16 cellular contexts compared by ENCODE assay signal in the genomic region with DNA sequence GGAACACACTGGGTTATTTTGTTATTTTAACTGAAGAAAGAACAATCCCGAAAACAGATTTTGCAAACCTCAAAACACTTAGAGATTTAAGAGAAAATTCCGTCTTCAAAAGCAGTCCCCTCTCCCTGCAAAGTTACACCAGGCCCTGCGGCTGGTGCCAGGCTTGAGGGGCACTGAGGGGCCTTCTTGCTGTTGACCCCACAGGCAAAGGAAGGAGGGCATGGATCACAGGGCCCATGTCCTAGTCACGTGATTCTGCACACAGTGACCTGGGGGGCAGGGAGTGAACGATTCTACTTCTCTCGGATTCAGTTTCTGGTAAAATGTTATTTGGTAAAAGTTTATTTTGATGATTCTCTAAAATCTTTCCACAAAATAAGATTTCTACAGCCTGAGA. TPM values are rescaled to one million over a fixed set of nuclear protein-coding genes. Genes with fewer than 3 reads are reported as not detected.
DNase-seq lines count a peak whose midpoint lies in the region; ATAC-seq and TF ChIP-seq lines count a peak whose summit lies in the region.
"Had no signal": no experiment of that assay in that cellular context is flagged by ENCODE, and none has a peak within 500 bp of the region (broad histone marks: within the 10 kb centered on the region; RNA-seq: fewer than 3 reads in every experiment).

No MANE protein-coding gene starts in this region.

- H3K27ac Mint-ChIP-seq in activated naive CD8-positive, alpha-beta T cell treated with anti-CD3 and anti-CD28 coated beads, Interleukin-2, amount 10 ng/mL, durations not matched to agents 7 days and 5 days = peak overlapping the region; percentile 16
- H3K27ac Mint-ChIP-seq in activated naive CD8-positive, alpha-beta T cell treated with anti-CD3 and anti-CD28 coated beads, Interleukin-2, amount 50 U/mL, for 24 hours = no peak overlapping the region
- H3K27ac Mint-ChIP-seq in naive thymus-derived CD4-positive, alpha-beta T cell = peak overlapping the region in 6 of 9 donors; percentile 71 to 97 (median 89)
- H3K27ac Mint-ChIP-seq: activated CD4-positive, alpha-beta T cell treated with anti-CD3 and anti-CD28 coated beads for 36 hours; activated T-cell treated with anti-CD3 and anti-CD28 coated beads, Interleukin-2, amount 50 U/mL, for 72 hours had no signal

- DNase-seq in activated naive CD8-positive, alpha-beta T cell treated with anti-CD3 and anti-CD28 coated beads, Interleukin-2, amount 10 ng/mL, durations not matched to agents 7 days and 5 days = no peak
- DNase-seq in activated naive CD8-positive, alpha-beta T cell treated with anti-CD3 and anti-CD28 coated beads, Interleukin-2, amount 50 U/mL, for 24 hours = no peak
- DNase-seq in naive thymus-derived CD4-positive, alpha-beta T cell = no peak
- DNase-seq in upper lobe of right lung = no peak
- DNase-seq in midbrain (lab: John Stamatoyannopoulos, UW) = no peak
- no peak for DNase-seq in activated CD8-positive, alpha-beta memory T cell treated with anti-CD3 and anti-CD28 coated beads for 24 hours
- no peak for DNase-seq in sciatic nerve (ENCODE audit: low spot score)

- H3K36me3 Mint-ChIP-seq in activated naive CD8-positive, alpha-beta T cell treated with anti-CD3 and anti-CD28 coated beads, Interleukin-2, amount 10 ng/mL, durations not matched to agents 7 days and 5 days = peaks cover 4% of the 10 kb centered on the region
- H3K36me3 Mint-ChIP-seq in activated naive CD8-positive, alpha-beta T cell treated with anti-CD3 and anti-CD28 coated beads, Interleukin-2, amount 50 U/mL, for 24 hours (ENCODE audit: low read depth) = peaks cover 5% of the 10 kb centered on the region
- H3K36me3 Mint-ChIP-seq in naive thymus-derived CD4-positive, alpha-beta T cell = peaks cover 0 to 14% (median 3%) of the 10 kb centered on the region in 5 donors

- CTCF ChIA-PET in naive thymus-derived CD4-positive, alpha-beta T cell (lab: Charles Lee) = interaction anchor here (1.3 to 3.5 kb wide), 5 partner anchors 9 to 124 kb away, joined by 4 to 27 read pairs (median 10); partner anchors contain the start of gene RAC3

- H3K4me3 ChIP-seq in esophagus (ENCODE audit: low read depth in 1 of 2, low read length in 2 of 2) (no peak overlapping the region), upper lobe of right lung (no peak overlapping the region)
- no peak overlapping the region for H3K4me3 ChIP-seq in naive thymus-derived CD4-positive, alpha-beta T cell (ENCODE audit: low read length)
- H3K4me3 ChIP-seq: HAP-1, heart right ventricle, MG63, SJSA1, skin epidermis, tibial nerve had no signal

- no peak for ATAC-seq in activated naive CD8-positive, alpha-beta T cell treated with anti-CD3 and anti-CD28 coated beads, Interleukin-2, amount 10 ng/mL, durations not matched to agents 7 days and 5 days (ENCODE audit: low read depth)
- ATAC-seq in activated naive CD8-positive, alpha-beta T cell treated with anti-CD3 and anti-CD28 coated beads, Interleukin-2, amount 50 U/mL, for 24 hours = no peak
- no peak for ATAC-seq in naive thymus-derived CD4-positive, alpha-beta T cell
- ATAC-seq in upper lobe of right lung (no peak), sciatic nerve (no peak)

- H3K27me3 ChIP-seq in esophagus (ENCODE audit: control insufficient read depth in 1 of 2, insufficient read depth in 2 of 2, low read length in 2 of 2) (no peaks in the 10 kb centered on the region), upper lobe of right lung (no peaks in the 10 kb centered on the region)
- no peaks in the 10 kb centered on the region for H3K27me3 ChIP-seq in naive thymus-derived CD4-positive, alpha-beta T cell (ENCODE audit: control insufficient read depth in 2 of 2, insufficient read depth in 2 of 2, low read length in 2 of 2)
- H3K27me3 ChIP-seq: heart right ventricle, MG63, SJSA1, tibial nerve had no signal

- 60 to 62% methylated on average over 6 of the region's 6 CpGs for WGBS in esophagus, 2 donors

- H3K27me3 Mint-ChIP-seq in activated naive CD8-positive, alpha-beta T cell treated with anti-CD3 and anti-CD28 coated beads, Interleukin-2, amount 10 ng/mL, durations not matched to agents 7 days and 5 days = no peaks in the 10 kb centered on the region
- no peaks in the 10 kb centered on the region for H3K27me3 Mint-ChIP-seq in activated naive CD8-positive, alpha-beta T cell treated with anti-CD3 and anti-CD28 coated beads, Interleukin-2, amount 50 U/mL, for 24 hours
- H3K27me3 Mint-ChIP-seq in naive thymus-derived CD4-positive, alpha-beta T cell = no peaks in the 10 kb centered on the region
- H3K27me3 Mint-ChIP-seq: activated CD4-positive, alpha-beta T cell treated with anti-CD3 and anti-CD28 coated beads for 36 hours had no signal

- POLR2A ChIA-PET in activated naive CD8-positive, alpha-beta T cell treated with anti-CD3 and anti-CD28 coated beads, Interleukin-2, amount 10 ng/mL, durations not matched to agents 7 days and 5 days (lab: Charles Lee) = interaction anchor here (1.0 to 1.2 kb wide), 3 partner anchors 87 to 123 kb away, joined by 3 to 5 read pairs (median 4); partner anchors contain the start of gene DCXR
- POLR2A ChIA-PET in naive thymus-derived CD4-positive, alpha-beta T cell (lab: Charles Lee) = interaction anchor here (1.1 to 5.9 kb wide), 4 partner anchors 27 to 124 kb away, joined by 3 to 29 read pairs (median 6); partner anchors contain the start of genes FASN and RAC3

- H3K27ac ChIP-seq in esophagus (ENCODE audit: low read depth in 2 of 2, low read length in 1 of 2) (peak overlapping the region; percentile 30 to 79), upper lobe of right lung (peak overlapping the region; percentile 47)
- H3K27ac ChIP-seq in naive thymus-derived CD4-positive, alpha-beta T cell (ENCODE audit: low read depth, low read length) = no peak overlapping the region
- H3K27ac ChIP-seq: heart right ventricle, SJSA1 had no signal

- H3K4me1 Mint-ChIP-seq in activated naive CD8-positive, alpha-beta T cell treated with anti-CD3 and anti-CD28 coated beads, Interleukin-2, amount 10 ng/mL, durations not matched to agents 7 days and 5 days = no peaks in the 10 kb centered on the region
- peaks cover 2% of the 10 kb centered on the region for H3K4me1 Mint-ChIP-seq in activated naive CD8-positive, alpha-beta T cell treated with anti-CD3 and anti-CD28 coated beads, Interleukin-2, amount 50 U/mL, for 24 hours
- peaks cover 5 to 20% (median 10%) of the 10 kb centered on the region in 7 donors for H3K4me1 Mint-ChIP-seq in naive thymus-derived CD4-positive, alpha-beta T cell

- TF ChIP-seq CTCF in upper lobe of right lung (IDR thresholded peaks at IDR 0.05) = no peak

- no peaks in the 10 kb centered on the region for H3K9me3 ChIP-seq in esophagus (ENCODE audit: control insufficient read depth in 2 of 2, insufficient read depth in 1 of 2, low read depth in 1 of 2, low read length in 1 of 2)
- no peaks in the 10 kb centered on the region for H3K9me3 ChIP-seq in naive thymus-derived CD4-positive, alpha-beta T cell (ENCODE audit: control insufficient read depth in 2 of 3, low read length in 3 of 3)
- no peaks in the 10 kb centered on the region for H3K9me3 ChIP-seq in upper lobe of right lung
- H3K9me3 ChIP-seq: HAP-1, heart right ventricle, MG63, SJSA1, tibial nerve had no signal

- H3K4me1 ChIP-seq in esophagus (ENCODE audit: control insufficient read depth in 2 of 2, insufficient read depth in 2 of 2, low read length in 1 of 2) = peaks cover 3 to 14% of the 10 kb centered on the region in 2 donors
- H3K4me1 ChIP-seq in naive thymus-derived CD4-positive, alpha-beta T cell (ENCODE audit: control insufficient read depth in 2 of 2, insufficient read depth in 2 of 2, low read length in 2 of 2) = peaks cover 0 to 10% of the 10 kb centered on the region in 2 donors
- H3K4me1 ChIP-seq in upper lobe of right lung = no peaks in the 10 kb centered on the region
- H3K4me1 ChIP-seq: HAP-1, heart right ventricle, SJSA1 had no signal

- no peaks in the 10 kb centered on the region for H3K9me3 Mint-ChIP-seq in activated naive CD8-positive, alpha-beta T cell treated with anti-CD3 and anti-CD28 coated beads, Interleukin-2, amount 10 ng/mL, durations not matched to agents 7 days and 5 days
- H3K9me3 Mint-ChIP-seq in activated naive CD8-positive, alpha-beta T cell treated with anti-CD3 and anti-CD28 coated beads, Interleukin-2, amount 50 U/mL, for 24 hours = no peaks in the 10 kb centered on the region
- H3K9me3 Mint-ChIP-seq in naive thymus-derived CD4-positive, alpha-beta T cell = peaks cover 0 to 4% (median 0%) of the 10 kb centered on the region in 11 donors
- H3K9me3 Mint-ChIP-seq: activated T-cell treated with anti-CD3 and anti-CD28 coated beads, Interleukin-2, amount 50 U/mL, for 72 hours had no signal

- H3K4me3 Mint-ChIP-seq in activated naive CD8-positive, alpha-beta T cell treated with anti-CD3 and anti-CD28 coated beads, Interleukin-2, amount 10 ng/mL, durations not matched to agents 7 days and 5 days = no peak overlapping the region
- no peak overlapping the region for H3K4me3 Mint-ChIP-seq in activated naive CD8-positive, alpha-beta T cell treated with anti-CD3 and anti-CD28 coated beads, Interleukin-2, amount 50 U/mL, for 24 hours
- H3K4me3 Mint-ChIP-seq in naive thymus-derived CD4-positive, alpha-beta T cell = no peak overlapping the region
- H3K4me3 Mint-ChIP-seq: activated CD4-positive, alpha-beta T cell treated with anti-CD3 and anti-CD28 coated beads for 36 hours; activated T-cell treated with anti-CD3 and anti-CD28 coated beads, Interleukin-2, amount 50 U/mL, for 72 hours had no signal

- intact Hi-C loops in naive thymus-derived CD4-positive, alpha-beta T cell (cut with micrococcal nuclease) = loop anchor here in 1 of 2 donors (1.0 kb wide), 1 partner anchor 33 kb away; no protein-coding TSS in a partner anchor
- intact Hi-C loops in upper lobe of right lung (cut with DNase I) = loop anchor here (10.0 kb wide), 1 partner anchor 188 kb away; the partner anchor contains the start of gene NOTUM
- intact Hi-C loops in sciatic nerve (cut with DNase I) = loop anchor here (5.0 to 10.0 kb wide), 2 partner anchors 48 to 196 kb away; no protein-coding TSS in a partner anchor

- H3K36me3 ChIP-seq in esophagus (ENCODE audit: control insufficient read depth in 2 of 2, insufficient read depth in 2 of 2, low read length in 1 of 2) (peaks cover 0 to 4% of the 10 kb centered on the region in 2 donors), upper lobe of right lung (no peaks in the 10 kb centered on the region)
- H3K36me3 ChIP-seq in naive thymus-derived CD4-positive, alpha-beta T cell (ENCODE audit: control insufficient read depth in 2 of 3, insufficient read depth in 3 of 3, low read length in 3 of 3) = peaks cover 0 to 12% (median 3%) of the 10 kb centered on the region in 3 experiments
- H3K36me3 ChIP-seq: HAP-1 had no signal

RNA-seq across cellular contexts. Expression of gene FASN, which starts 55.3 kb away (rescaled TPM):
- total RNA-seq in activated naive CD8-positive, alpha-beta T cell treated with anti-CD3 and anti-CD28 coated beads, Interleukin-2, amount 10 ng/mL, durations not matched to agents 7 days and 5 days = 100 to 1,000 TPM; 154 to 163 TPM
- 10 to 100 TPM; 92.2 to 95.9 TPM for polyA plus RNA-seq in esophagus
- total RNA-seq in naive thymus-derived CD4-positive, alpha-beta T cell = 100 to 1,000 TPM in 2 of 5 experiments, 10 to 100 TPM in 3; 24.3 to 168 (median 59.0) TPM
- polyA plus RNA-seq in naive thymus-derived CD4-positive, alpha-beta T cell = 1 to 10 TPM in 1 of 2 donors, under 1 TPM in 1; 0.96 to 1.5 TPM
- total RNA-seq in upper lobe of right lung (432 TPM), sciatic nerve (280 TPM)

RNA-seq across cellular contexts. Expression of gene CCDC57, which starts 59.3 kb away (rescaled TPM):
- 10 to 100 TPM; 79.5 to 81.7 TPM for total RNA-seq in activated naive CD8-positive, alpha-beta T cell treated with anti-CD3 and anti-CD28 coated beads, Interleukin-2, amount 10 ng/mL, durations not matched to agents 7 days and 5 days
- polyA plus RNA-seq in esophagus = 10 to 100 TPM; 16.3 to 33.7 TPM
- 100 to 1,000 TPM in 2 of 5 experiments, 10 to 100 TPM in 3; 75.7 to 127 (median 95.0) TPM for total RNA-seq in naive thymus-derived CD4-positive, alpha-beta T cell
- 10 to 100 TPM; 32.1 to 36.8 TPM for polyA plus RNA-seq in naive thymus-derived CD4-positive, alpha-beta T cell
- total RNA-seq in upper lobe of right lung = 50.5 TPM
- 50.6 TPM for total RNA-seq in sciatic nerve
